In the genomic region with DNA sequence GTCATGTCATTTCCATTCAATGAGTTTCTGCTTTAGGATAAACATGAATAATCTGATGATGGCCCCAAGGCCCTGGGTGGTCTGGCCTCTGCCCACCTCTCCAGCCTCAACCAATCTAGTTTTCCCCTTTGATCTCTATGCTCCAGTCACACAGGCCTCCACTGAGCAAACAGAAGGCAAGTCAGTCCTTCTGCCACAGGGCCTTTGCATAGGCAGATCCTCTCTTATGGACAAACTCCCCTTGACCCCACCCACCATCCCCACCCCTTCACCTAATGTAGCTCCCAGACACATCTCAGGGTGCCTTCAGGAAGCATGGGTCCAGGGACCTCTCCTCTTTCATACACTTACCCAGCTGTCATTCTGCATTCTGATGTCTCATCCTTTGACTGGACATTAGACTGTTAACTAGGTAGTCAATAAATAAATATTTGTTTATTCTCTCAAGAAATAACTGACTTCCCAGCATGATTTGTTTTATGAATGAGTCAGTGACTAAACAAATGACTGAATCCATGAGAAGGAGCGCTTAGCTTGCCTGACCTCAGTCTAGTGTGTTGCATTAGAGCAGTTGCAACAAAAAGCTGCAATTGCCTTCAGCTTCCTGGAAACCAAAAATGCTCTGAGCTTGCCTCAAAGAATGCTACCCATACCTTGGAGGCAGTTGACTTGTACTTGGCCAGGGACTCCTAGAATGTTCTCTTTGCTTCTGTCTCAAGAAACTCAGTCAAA, we compare ENCODE assay signal across 21 cellular contexts.
DNase-seq lines count a peak whose midpoint lies in the region; ATAC-seq and TF ChIP-seq lines count a peak whose summit lies in the region.
"Had no signal": no experiment of that assay in that cellular context is flagged by ENCODE, and none has a peak within 500 bp of the region (broad histone marks: within the 10 kb centered on the region; RNA-seq: fewer than 3 reads in every experiment).

No MANE protein-coding gene starts in this region.

- H3K79me2 ChIP-seq in PC-3 (ENCODE audit: low read length) = no peaks in the 10 kb centered on the region

- WGBS in lung, 2 donors = 80 to 86% methylated on average over 1 of the region's 1 CpG

- H3K4me1 ChIP-seq in PC-3 (ENCODE audit: insufficient read depth, low read length) (peaks cover 13% of the 10 kb centered on the region), lung (ENCODE audit: control insufficient read depth in 2 of 2, insufficient read depth in 2 of 2, low read length in 2 of 2) (no peaks in the 10 kb centered on the region)
- H3K4me1 ChIP-seq: HAP-1 had no signal

- ATAC-seq in PC-3 = peak; percentile 95
- ATAC-seq in lung (ENCODE audit: insufficient read depth, low FRiP score) = peak; percentile 31
- ATAC-seq in HG03520 (IDR thresholded peaks at IDR 0.05; ENCODE audit: unreplicated experiment) = no peak
- no peak for ATAC-seq in HG03342 (IDR thresholded peaks at IDR 0.05; ENCODE audit: unreplicated experiment)
- ATAC-seq: left colon had no signal

- no peaks in the 10 kb centered on the region for H3K36me3 ChIP-seq in PC-3 (ENCODE audit: low read depth, low read length)
- H3K36me3 ChIP-seq in lung (ENCODE audit: control insufficient read depth in 2 of 2, insufficient read depth in 2 of 2, low read length in 2 of 2) = no peaks in the 10 kb centered on the region
- H3K36me3 ChIP-seq: cardiac muscle cell, HAP-1, WERI-Rb-1 had no signal

- CTCF ChIA-PET in PC-3 (lab: Charles Lee) = interaction anchor here (0.5 kb wide), 1 partner anchor 83 kb away, joined by 3 read pairs; no protein-coding TSS in a partner anchor

- peak overlapping the region; percentile 83 for H3K27ac ChIP-seq in PC-3 (ENCODE audit: low read length)
- no peak overlapping the region for H3K27ac ChIP-seq in lung (ENCODE audit: low read depth in 1 of 2, low read length in 1 of 2)
- H3K27ac ChIP-seq: cardiac muscle cell, WERI-Rb-1 had no signal

- TF ChIP-seq CTCF in PC-3 (conservative IDR thresholded peaks at IDR 0.05; ENCODE audit: low read depth, low read length) (no peak), epithelial cell of esophagus (IDR thresholded peaks at IDR 0.05; ENCODE audit: insufficient read depth, low read depth, low read length, missing control alignments) (no peak), lung (IDR thresholded peaks at IDR 0.05; ENCODE audit: control extremely low read depth, extremely low read depth) (no peak), nephron progenitor cell (IDR thresholded peaks at IDR 0.05) (no peak)

- H3K4me3 ChIP-seq in PC-3 (ENCODE audit: low read length) = no peak overlapping the region
- no peak overlapping the region for H3K4me3 ChIP-seq in epithelial cell of esophagus (ENCODE audit: low read length)
- H3K4me3 ChIP-seq in lung = no peak overlapping the region
- H3K4me3 ChIP-seq: cardiac muscle cell, HAP-1 had no signal

- DNase-seq in EH (ENCODE audit: low read depth) (peak; percentile 32), PC-3 (peak; percentile 91), epithelial cell of esophagus (ENCODE audit: low read depth) (peak; percentile 63), lung (ENCODE audit: low spot score) (no peak), CD1c-positive myeloid dendritic cell (ENCODE audit: extremely low spot score) (no peak), nephron progenitor cell (no peak)
- DNase-seq: activated CD8-positive, alpha-beta memory T cell treated with anti-CD3 and anti-CD28 coated beads, Interleukin-2, amount 50 U/mL, for 48 hours; CD8-positive, alpha-beta memory T cell; DND-41; Karpas-422; left colon; NCI-H2107; stimulated activated CD4-positive, alpha-beta T cell treated with anti-CD3 and anti-CD28 coated beads, Interleukin-2, amount 100 ng/mL, for 48 hours; stimulated activated naive CD4-positive, alpha-beta T cell treated with Interleukin-2 at 50 U/mL for 16 hours; T-helper 2 cell; WERI-Rb-1 had no signal

- H3K27me3 Mint-ChIP-seq in nephron progenitor cell (ENCODE audit: low read depth, poor library complexity) = no peaks in the 10 kb centered on the region
- H3K27me3 Mint-ChIP-seq: CD8-positive, alpha-beta memory T cell had no signal

- no peaks in the 10 kb centered on the region for H3K9me2 ChIP-seq in PC-3 (replicated peaks; ENCODE audit: low read length)

- H3K4me1 Mint-ChIP-seq in nephron progenitor cell = peaks cover 45% of the 10 kb centered on the region
- H3K4me1 Mint-ChIP-seq: CD8-positive, alpha-beta memory T cell had no signal

- no peaks in the 10 kb centered on the region for H3K9me3 ChIP-seq in PC-3 (ENCODE audit: low read length)
- no peaks in the 10 kb centered on the region for H3K9me3 ChIP-seq in lung (ENCODE audit: control insufficient read depth in 2 of 2, insufficient read depth in 1 of 2, low read length in 1 of 2)
- H3K9me3 ChIP-seq: HAP-1 had no signal

- H3K4me3 Mint-ChIP-seq in nephron progenitor cell = no peak overlapping the region
- H3K4me3 Mint-ChIP-seq: CD8-positive, alpha-beta memory T cell; type B pancreatic cell had no signal

- H3K4me2 ChIP-seq in PC-3 (ENCODE audit: low read length) = peak overlapping the region; percentile 43

- intact Hi-C loops in PC-3 (cut with micrococcal nuclease) = no loop called here

- POLR2A ChIA-PET in PC-3 (lab: Charles Lee; ENCODE audit: unreplicated experiment) = no interaction called here

- H3K27me3 ChIP-seq in PC-3 (ENCODE audit: low read length) (no peaks in the 10 kb centered on the region), lung (ENCODE audit: control insufficient read depth, insufficient read depth) (no peaks in the 10 kb centered on the region)
- H3K27me3 ChIP-seq: cardiac muscle cell had no signal

- H4K20me1 ChIP-seq in PC-3 (ENCODE audit: low read length) = no peaks in the 10 kb centered on the region

- H3K27ac Mint-ChIP-seq in nephron progenitor cell = no peak overlapping the region
- H3K27ac Mint-ChIP-seq: CD8-positive, alpha-beta memory T cell; type B pancreatic cell had no signal

- H3K9ac ChIP-seq in PC-3 (ENCODE audit: low read length) = peak overlapping the region; percentile 21; the same call in 1 of the 2 replicates

- H3F3A ChIP-seq in PC-3 (ENCODE audit: low read length, unreplicated experiment) = no peaks in the 10 kb centered on the region

- H3K36me3 Mint-ChIP-seq in nephron progenitor cell (ENCODE audit: low read depth) = no peaks in the 10 kb centered on the region
- H3K36me3 Mint-ChIP-seq: CD8-positive, alpha-beta memory T cell; type B pancreatic cell had no signal

- no peak overlapping the region for H2AFZ ChIP-seq in PC-3 (ENCODE audit: low read length)

- H3K9me3 Mint-ChIP-seq in nephron progenitor cell = no peaks in the 10 kb centered on the region

- BruUV-seq in PC-3 (replicated peaks; lab: Mats Ljungman, UMichigan) = no TSS peak

Comparison
In these comparisons a context has a peak if more than half of its experiments do, and no peak if none do; other contexts are left out.
1. DNase-seq: peak in EH (single experiment), PC-3 (single experiment) and epithelial cell of esophagus (single experiment); none in lung (single experiment), CD1c-positive myeloid dendritic cell (single experiment) and nephron progenitor cell (single experiment).
2. ATAC-seq: peak in PC-3 (single experiment) and lung (single experiment); none in HG03520 (single experiment) and HG03342 (single experiment).